1 cellular context compared by ENCODE assay signal in the genomic region with DNA sequence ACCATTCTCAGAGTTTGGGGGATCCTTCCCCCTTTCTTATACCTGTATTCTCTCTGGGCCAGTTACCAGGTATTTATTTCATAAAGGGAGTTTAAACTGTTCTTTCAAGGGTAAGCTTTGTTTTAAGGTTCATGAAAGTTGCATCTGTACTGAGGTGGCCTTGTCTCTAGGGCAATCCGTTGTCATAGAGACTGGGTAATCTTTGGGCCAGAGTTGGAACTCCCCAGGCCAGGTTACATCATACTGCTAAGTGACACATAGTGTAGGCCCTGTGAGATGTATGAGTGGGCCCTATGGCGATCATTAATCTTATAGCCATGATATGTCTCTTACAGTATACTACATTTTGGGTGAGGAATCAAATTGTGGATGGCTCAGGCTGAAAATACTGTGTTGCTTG.
TF ChIP-seq lines count a peak whose summit lies in the region.

No MANE protein-coding gene starts in this region.

TF ChIP-seq in SK-N-SH treated with all-trans-retinoic acid at 6 μM for 48 hours, 23 proteins besides CTCF, POLR2A, EP300 and RAD21 (continued from another document):
- TF ChIP-seq, protein P1, sequence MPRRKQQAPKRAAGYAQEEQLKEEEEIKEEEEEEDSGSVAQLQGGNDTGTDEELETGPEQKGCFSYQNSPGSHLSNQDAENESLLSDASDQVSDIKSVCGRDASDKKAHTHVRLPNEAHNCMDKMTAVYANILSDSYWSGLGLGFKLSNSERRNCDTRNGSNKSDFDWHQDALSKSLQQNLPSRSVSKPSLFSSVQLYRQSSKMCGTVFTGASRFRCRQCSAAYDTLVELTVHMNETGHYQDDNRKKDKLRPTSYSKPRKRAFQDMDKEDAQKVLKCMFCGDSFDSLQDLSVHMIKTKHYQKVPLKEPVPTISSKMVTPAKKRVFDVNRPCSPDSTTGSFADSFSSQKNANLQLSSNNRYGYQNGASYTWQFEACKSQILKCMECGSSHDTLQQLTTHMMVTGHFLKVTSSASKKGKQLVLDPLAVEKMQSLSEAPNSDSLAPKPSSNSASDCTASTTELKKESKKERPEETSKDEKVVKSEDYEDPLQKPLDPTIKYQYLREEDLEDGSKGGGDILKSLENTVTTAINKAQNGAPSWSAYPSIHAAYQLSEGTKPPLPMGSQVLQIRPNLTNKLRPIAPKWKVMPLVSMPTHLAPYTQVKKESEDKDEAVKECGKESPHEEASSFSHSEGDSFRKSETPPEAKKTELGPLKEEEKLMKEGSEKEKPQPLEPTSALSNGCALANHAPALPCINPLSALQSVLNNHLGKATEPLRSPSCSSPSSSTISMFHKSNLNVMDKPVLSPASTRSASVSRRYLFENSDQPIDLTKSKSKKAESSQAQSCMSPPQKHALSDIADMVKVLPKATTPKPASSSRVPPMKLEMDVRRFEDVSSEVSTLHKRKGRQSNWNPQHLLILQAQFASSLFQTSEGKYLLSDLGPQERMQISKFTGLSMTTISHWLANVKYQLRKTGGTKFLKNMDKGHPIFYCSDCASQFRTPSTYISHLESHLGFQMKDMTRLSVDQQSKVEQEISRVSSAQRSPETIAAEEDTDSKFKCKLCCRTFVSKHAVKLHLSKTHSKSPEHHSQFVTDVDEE (CRISPR knock-in tag; IDR thresholded peaks at IDR 0.05), result no peak
- TF ChIP-seq ZNF8 (CRISPR knock-in tag; IDR thresholded peaks at IDR 0.05) (no peak), BACH2 (CRISPR knock-in tag; IDR thresholded peaks at IDR 0.05; ENCODE audit: borderline replicate concordance) (no peak), GLIS3 (CRISPR knock-in tag; IDR thresholded peaks at IDR 0.05) (no peak), CSDC2 (CRISPR knock-in tag; IDR thresholded peaks at IDR 0.05) (no peak), ZNF70 (CRISPR knock-in tag; IDR thresholded peaks at IDR 0.05) (no peak), ZFP30 (CRISPR knock-in tag; IDR thresholded peaks at IDR 0.05) (no peak), ESRRG (CRISPR knock-in tag; IDR thresholded peaks at IDR 0.05) (no peak)
- TF ChIP-seq, protein P2, sequence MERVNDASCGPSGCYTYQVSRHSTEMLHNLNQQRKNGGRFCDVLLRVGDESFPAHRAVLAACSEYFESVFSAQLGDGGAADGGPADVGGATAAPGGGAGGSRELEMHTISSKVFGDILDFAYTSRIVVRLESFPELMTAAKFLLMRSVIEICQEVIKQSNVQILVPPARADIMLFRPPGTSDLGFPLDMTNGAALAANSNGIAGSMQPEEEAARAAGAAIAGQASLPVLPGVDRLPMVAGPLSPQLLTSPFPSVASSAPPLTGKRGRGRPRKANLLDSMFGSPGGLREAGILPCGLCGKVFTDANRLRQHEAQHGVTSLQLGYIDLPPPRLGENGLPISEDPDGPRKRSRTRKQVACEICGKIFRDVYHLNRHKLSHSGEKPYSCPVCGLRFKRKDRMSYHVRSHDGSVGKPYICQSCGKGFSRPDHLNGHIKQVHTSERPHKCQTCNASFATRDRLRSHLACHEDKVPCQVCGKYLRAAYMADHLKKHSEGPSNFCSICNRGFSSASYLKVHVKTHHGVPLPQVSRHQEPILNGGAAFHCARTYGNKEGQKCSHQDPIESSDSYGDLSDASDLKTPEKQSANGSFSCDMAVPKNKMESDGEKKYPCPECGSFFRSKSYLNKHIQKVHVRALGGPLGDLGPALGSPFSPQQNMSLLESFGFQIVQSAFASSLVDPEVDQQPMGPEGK (CRISPR knock-in tag; IDR thresholded peaks at IDR 0.05; ENCODE audit: borderline replicate concordance), result no peak
TF ChIP-seq in SK-N-SH treated with all-trans-retinoic acid at 6 μM for 48 hours: peak in this region for 0.
